36 cellular contexts compared by ENCODE assay signal in genomic region chr15:27564656-27565055, GRCh38.
"Had no signal": no experiment of that assay in that cellular context is flagged by ENCODE, and none has a peak within 500 bp of the region (broad histone marks: within the 10 kb centered on the region; RNA-seq: fewer than 3 reads in every experiment).

No MANE protein-coding gene starts in this region.

- H3K27ac Mint-ChIP-seq: activated B cell treated with CpG ODN at 0.5 μM for 24 hours; activated CD4-positive, alpha-beta memory T cell treated with anti-CD3 and anti-CD28 coated beads for 36 hours; activated CD4-positive, alpha-beta T cell treated with anti-CD3 and anti-CD28 coated beads, Interleukin-2, amount 10 ng/mL, durations not matched to agents 24 days and 14 days; activated CD8-positive, alpha-beta T cell treated with anti-CD3 and anti-CD28 coated beads for 36 hours; activated naive CD4-positive, alpha-beta T cell treated with anti-CD3 and anti-CD28 coated beads for 36 hours; activated naive CD4-positive, alpha-beta T cell treated with anti-CD3 and anti-CD28 coated beads, Interleukin-2, amount 50 U/mL, for 72 hours; activated naive CD8-positive, alpha-beta T cell treated with anti-CD3 and anti-CD28 coated beads for 36 hours; activated T-cell treated with anti-CD3 and anti-CD28 coated beads, Interleukin-2, amount 50 U/mL, for 72 hours; activated T-helper 1 cell treated with anti-CD3 and anti-CD28 coated beads, Interleukin-12 subunit alpha, Interleukin-12 subunit beta, Interleukin-2, Interleukin-4 antibody, amounts not matched to agents 30 ng/mL and 10 ng/mL and 1 ng/mL, durations not matched to agents 14 hours and 24 hours and 36 hours; activated T-helper 17 cell treated with anti-CD3 and anti-CD28 coated beads, Interleukin-2, amount 50 U/mL, for 72 hours; T-helper 1 cell treated with Interleukin-12 subunit alpha and Interleukin-12 subunit beta and Interleukin-4 antibody, amounts not matched to agents 30 μg/mL and 1 μg/mL, for 36 hours; T-helper 2 cell treated with Interferon-gamma antibody and Interleukin-4, amounts not matched to agents 5 μg/mL and 100 μg/mL, for 36 hours had no signal

- H3K4me3 ChIP-seq: adrenal gland, cardiac muscle cell had no signal

- H3K4me1 Mint-ChIP-seq: activated B cell treated with CpG ODN at 0.5 μM for 24 hours; activated CD4-positive, alpha-beta T cell treated with anti-CD3 and anti-CD28 coated beads, Interleukin-2, amount 10 ng/mL, durations not matched to agents 24 days and 14 days; activated naive CD8-positive, alpha-beta T cell treated with anti-CD3 and anti-CD28 coated beads for 36 hours; activated T-helper 17 cell treated with anti-CD3 and anti-CD28 coated beads, Interleukin-2, amount 50 U/mL, for 72 hours; central memory CD8-positive, alpha-beta T cell had no signal

- DNase-seq: activated B cell treated with CpG ODN at 0.5 μM for 24 hours; activated CD4-positive, alpha-beta memory T cell treated with anti-CD3 and anti-CD28 coated beads for 36 hours; activated CD4-positive, alpha-beta T cell treated with anti-CD3 and anti-CD28 coated beads for 4 hours; activated CD4-positive, alpha-beta T cell treated with anti-CD3 and anti-CD28 coated beads, Interleukin-2, amount 10 ng/mL, durations not matched to agents 24 days and 14 days; activated CD4-positive, alpha-beta T cell treated with anti-CD3 and anti-CD28 coated beads, Interleukin-2, amount 50 U/mL, for 1 hour; activated CD4-positive, alpha-beta T cell treated with anti-CD3 and anti-CD28 coated beads, Interleukin-2, amount 50 U/mL, for 4 hours; activated CD4-positive, CD25-positive, alpha-beta regulatory T cell treated with anti-CD3 and anti-CD28 coated beads, Interleukin-2, amount 50 U/mL, for 72 hours; activated CD8-positive, alpha-beta memory T cell treated with anti-CD3 and anti-CD28 coated beads, Interleukin-2, amount 50 U/mL, for 4 hours; activated CD8-positive, alpha-beta T cell treated with anti-CD3 and anti-CD28 coated beads for 36 hours; activated effector memory CD4-positive, alpha-beta T cell treated with anti-CD3 and anti-CD28 coated beads, Interleukin-2, amount 50 U/mL, for 16 hours; activated gamma-delta T cell treated with Interleukin-2 at 50 U/mL for 16 hours; activated naive CD4-positive, alpha-beta T cell; activated naive CD4-positive, alpha-beta T cell treated with anti-CD3 and anti-CD28 coated beads for 36 hours; activated naive CD4-positive, alpha-beta T cell treated with anti-CD3 and anti-CD28 coated beads, Interleukin-2, amount 50 U/mL, for 16 hours; activated naive CD8-positive, alpha-beta T cell treated with anti-CD3 and anti-CD28 coated beads for 36 hours; activated T-cell treated with anti-CD3 and anti-CD28 coated beads for 4 hours; activated T-cell treated with anti-CD3 and anti-CD28 coated beads, Interleukin-2, amount 50 U/mL, for 1 hour; activated T-cell treated with anti-CD3 and anti-CD28 coated beads, Interleukin-2, amount 50 U/mL, for 4 hours; activated T-cell treated with anti-CD3 and anti-CD28 coated beads, Interleukin-2, amount 50 U/mL, for 72 hours; adrenal gland; amniotic stem cell; aorta; caudate nucleus; cerebellar nuclear complex; T-helper 1 cell; T-helper 2 cell; T-helper 9 cell had no signal

- H3K4me3 Mint-ChIP-seq: activated B cell treated with CpG ODN at 0.5 μM for 24 hours; activated CD4-positive, alpha-beta memory T cell treated with anti-CD3 and anti-CD28 coated beads for 36 hours; activated CD4-positive, alpha-beta T cell treated with anti-CD3 and anti-CD28 coated beads, Interleukin-2, amount 10 ng/mL, durations not matched to agents 24 days and 14 days; activated CD8-positive, alpha-beta T cell treated with anti-CD3 and anti-CD28 coated beads for 36 hours; activated naive CD4-positive, alpha-beta T cell treated with anti-CD3 and anti-CD28 coated beads for 36 hours; activated naive CD8-positive, alpha-beta T cell treated with anti-CD3 and anti-CD28 coated beads for 36 hours; activated T-cell treated with anti-CD3 and anti-CD28 coated beads, Interleukin-2, amount 50 U/mL, for 4 hours; activated T-cell treated with anti-CD3 and anti-CD28 coated beads, Interleukin-2, amount 50 U/mL, for 72 hours; activated T-helper 1 cell treated with anti-CD3 and anti-CD28 coated beads, Interleukin-12 subunit alpha, Interleukin-12 subunit beta, Interleukin-2, Interleukin-4 antibody, amounts not matched to agents 30 ng/mL and 10 ng/mL and 1 ng/mL, durations not matched to agents 14 hours and 24 hours and 36 hours; activated T-helper 17 cell treated with anti-CD3 and anti-CD28 coated beads, Interleukin-2, amount 50 U/mL, for 72 hours; brain; central memory CD8-positive, alpha-beta T cell; T-helper 1 cell treated with Interleukin-12 subunit alpha and Interleukin-12 subunit beta and Interleukin-4 antibody, amounts not matched to agents 30 μg/mL and 1 μg/mL, for 36 hours; T-helper 2 cell treated with Interferon-gamma antibody and Interleukin-4, amounts not matched to agents 5 μg/mL and 100 μg/mL, for 36 hours had no signal

- H3K4me1 ChIP-seq: adrenal gland had no signal

- H3K36me3 ChIP-seq: adrenal gland, cardiac muscle cell had no signal

- H3K27me3 ChIP-seq: adrenal gland, cardiac muscle cell had no signal

- H3K36me3 Mint-ChIP-seq: activated CD4-positive, alpha-beta memory T cell treated with anti-CD3 and anti-CD28 coated beads for 36 hours; activated naive CD8-positive, alpha-beta T cell treated with anti-CD3 and anti-CD28 coated beads for 36 hours; brain had no signal

- ATAC-seq: activated CD8-positive, alpha-beta T cell treated with anti-CD3 and anti-CD28 coated beads for 36 hours; activated naive CD4-positive, alpha-beta T cell treated with anti-CD3 and anti-CD28 coated beads, Interleukin-2, amount 50 U/mL, for 72 hours; activated T-cell treated with anti-CD3 and anti-CD28 coated beads, Interleukin-2, amount 50 U/mL, for 4 hours; activated T-cell treated with anti-CD3 and anti-CD28 coated beads, Interleukin-2, amount 50 U/mL, for 72 hours; activated T-helper 17 cell treated with anti-CD3 and anti-CD28 coated beads, Interleukin-2, amount 50 U/mL, for 72 hours had no signal

- H3K27me3 Mint-ChIP-seq: activated B cell treated with CpG ODN at 0.5 μM for 24 hours; activated CD4-positive, alpha-beta memory T cell treated with anti-CD3 and anti-CD28 coated beads for 36 hours; activated CD4-positive, alpha-beta T cell treated with anti-CD3 and anti-CD28 coated beads, Interleukin-2, amount 10 ng/mL, durations not matched to agents 24 days and 14 days; activated CD8-positive, alpha-beta T cell treated with anti-CD3 and anti-CD28 coated beads for 36 hours; activated naive CD8-positive, alpha-beta T cell treated with anti-CD3 and anti-CD28 coated beads for 36 hours; activated T-helper 17 cell treated with anti-CD3 and anti-CD28 coated beads, Interleukin-2, amount 50 U/mL, for 72 hours; central memory CD8-positive, alpha-beta T cell had no signal

- H3K27ac ChIP-seq: adrenal gland, cardiac muscle cell, VCaP had no signal

- H3K9me3 ChIP-seq: adrenal gland had no signal
